Comparison of ENCODE assay signal across 9 cellular contexts in genomic region chr14:55025948-55026347, GRCh38. TPM values are rescaled to one million over a fixed set of nuclear protein-coding genes. Genes with fewer than 3 reads are reported as not detected.
DNase-seq lines count a peak whose midpoint lies in the region; ATAC-seq and TF ChIP-seq lines count a peak whose summit lies in the region.
"Had no signal": no experiment of that assay in that cellular context is flagged by ENCODE, and none has a peak within 500 bp of the region (broad histone marks: within the 10 kb centered on the region; RNA-seq: fewer than 3 reads in every experiment).

No MANE protein-coding gene starts in this region.

- no peak overlapping the region for H3K27ac Mint-ChIP-seq in MCF 10A (ENCODE audit: low read depth, unreplicated experiment)

- ATAC-seq in HG03025 (IDR thresholded peaks at IDR 0.05; ENCODE audit: low FRiP score, unreplicated experiment) (no peak), HG02798 (IDR thresholded peaks at IDR 0.05; ENCODE audit: poor library complexity, unreplicated experiment) (no peak)

- no peaks in the 10 kb centered on the region for H3K36me3 ChIP-seq in muscle layer of duodenum (ENCODE audit: control insufficient read depth in 1 of 2, insufficient read depth in 2 of 2, low read length in 2 of 2)

- peaks cover 6% of the 10 kb centered on the region for H3K36me3 Mint-ChIP-seq in MCF 10A (ENCODE audit: insufficient read depth, unreplicated experiment)

- H3K27ac ChIP-seq in HL-60 (replicated peaks), result peak overlapping the region; percentile 82
- no peak overlapping the region for H3K27ac ChIP-seq in muscle layer of duodenum (ENCODE audit: low read length)

- H3K27me3 Mint-ChIP-seq in MCF 10A (ENCODE audit: insufficient read depth, unreplicated experiment), result no peaks in the 10 kb centered on the region

- H3K4me3 Mint-ChIP-seq in MCF 10A (ENCODE audit: unreplicated experiment), result peak overlapping the region; percentile 91

- intact Hi-C loops in MCF 10A (cut with micrococcal nuclease), result no loop called here

- TF ChIP-seq CTCF in AG09309 (IDR thresholded peaks at IDR 0.05; ENCODE audit: control insufficient read depth, insufficient read depth, low read depth, low read length, missing control alignments) (no peak), HL-60 (IDR thresholded peaks at IDR 0.05; ENCODE audit: insufficient read depth, low read length) (no peak), MCF 10A (IDR thresholded peaks at IDR 0.05; ENCODE audit: unreplicated experiment) (no peak)

- peaks cover 12% of the 10 kb centered on the region for H3K4me1 Mint-ChIP-seq in MCF 10A (ENCODE audit: insufficient read depth, unreplicated experiment)

- in situ Hi-C loops in G401 (cut with HindIII; ENCODE audit: low sequenced_read_pairs), result no loop called here

- H3K4me1 ChIP-seq in muscle layer of duodenum (ENCODE audit: control insufficient read depth in 1 of 2, insufficient read depth in 2 of 2, low read length in 2 of 2), result peaks cover 8 to 24% of the 10 kb centered on the region in 2 donors

- no TSS peak for BruUV-seq in MCF 10A (replicated peaks; lab: Mats Ljungman, UMichigan)

- no peaks in the 10 kb centered on the region for H3K9me3 Mint-ChIP-seq in MCF 10A (ENCODE audit: unreplicated experiment)

- CTCF ChIA-PET in MCF 10A (lab: Yijun Ruan, JAX), result interaction anchor here (0.5 to 1.3 kb wide), 5 partner anchors 10 to 414 kb away, joined by 3 to 6 read pairs (median 3); partner anchors contain the start of gene MAPK1IP1L

- H3K9me3 ChIP-seq in muscle layer of duodenum (ENCODE audit: control insufficient read depth in 1 of 2, low read length in 2 of 2), result no peaks in the 10 kb centered on the region

- H3K4me3 ChIP-seq in AG09309 (ENCODE audit: control insufficient read depth, low read depth, low read length), result peak overlapping the region; percentile 100
- H3K4me3 ChIP-seq in HL-60 (replicated peaks; ENCODE audit: insufficient read depth, low read length), result peak overlapping the region; percentile 66
- H3K4me3 ChIP-seq in muscle layer of duodenum (ENCODE audit: low read depth in 1 of 2, low read length in 2 of 2), result peak overlapping the region; percentile 90 to 96

- DNase-seq in AG09309 (ENCODE audit: low read depth) (no peak), HL-60 (ENCODE audit: low read depth in 1 of 2, low spot score in 1 of 2) (no peak), MCF 10A (ENCODE audit: unreplicated experiment) (no peak), G401 (ENCODE audit: low spot score) (no peak)
- DNase-seq in stimulated activated CD4-positive, alpha-beta T cell treated with anti-CD3 and anti-CD28 coated beads, Interleukin-15, amount 100 ng/mL, for 24 hours, result no peak
- DNase-seq: anterior cingulate cortex had no signal

- H3K27me3 ChIP-seq in HL-60 (ENCODE audit: insufficient read depth, poor library complexity, severe bottlenecking) (no peaks in the 10 kb centered on the region), muscle layer of duodenum (ENCODE audit: low read depth, low read length) (no peaks in the 10 kb centered on the region)

- POLR2A ChIA-PET in MCF 10A (lab: Yijun Ruan, JAX), result interaction anchor here (0.6 to 6.4 kb wide), 14 partner anchors 8 to 461 kb away, joined by 3 to 139 read pairs (median 10); partner anchors contain the start of genes DLGAP5 and MAPK1IP1L

RNA-seq across cellular contexts. Expression of gene WDHD1, which starts 1.0 kb away (rescaled TPM):
- 5.8 and 6.5 TPM in 2 replicates for total RNA-seq in MCF 10A (2022)
- total RNA-seq in G401 (2014; rRNA removed; shearing (Covaris generic)), result 14.8 and 20.7 TPM in 2 replicates

RNA-seq across cellular contexts. Expression of gene SOCS4, which starts 1.1 kb away (rescaled TPM):
- total RNA-seq in MCF 10A (2022), result 24.6 and 29.6 TPM in 2 replicates
- 8.0 and 12.8 TPM in 2 replicates for total RNA-seq in G401 (2014; rRNA removed; shearing (Covaris generic))

RNA-seq across cellular contexts. Expression of gene MAPK1IP1L, which starts 25.5 kb away (rescaled TPM):
- 118 and 123 TPM in 2 replicates for total RNA-seq in MCF 10A (2022)
- 17.6 and 33.1 TPM in 2 replicates for total RNA-seq in G401 (2014; rRNA removed; shearing (Covaris generic))
